17 cellular contexts compared by ENCODE assay signal in genomic region chr1:10280442-10281350, GRCh38.
DNase-seq lines count a peak whose midpoint lies in the region; ATAC-seq, FAIRE-seq and TF ChIP-seq lines count a peak whose summit lies in the region.
"Had no signal": no experiment of that assay in that cellular context is flagged by ENCODE, and none has a peak within 500 bp of the region (broad histone marks: within the 10 kb centered on the region; RNA-seq: fewer than 3 reads in every experiment).

No MANE protein-coding gene starts in this region.

- H3K9me3 ChIP-seq in GM23248 (ENCODE audit: low read depth) = no peaks in the 10 kb centered on the region
- no peaks in the 10 kb centered on the region for H3K9me3 ChIP-seq in GM12878 (replicated peaks; ENCODE audit: control insufficient read depth, insufficient read depth, low read length)
- no peaks in the 10 kb centered on the region for H3K9me3 ChIP-seq in CD4-positive, alpha-beta T cell (ENCODE audit: control insufficient read depth, low read length)
- H3K9me3 ChIP-seq: adrenal gland, left lung, upper lobe of left lung had no signal

- H3K36me3 ChIP-seq in GM23248 (ENCODE audit: low read depth) (peaks cover 36% of the 10 kb centered on the region), GM12878 (ENCODE audit: control insufficient read depth in 2 of 2, insufficient read depth in 2 of 2, low read length in 1 of 2) (peaks cover 2 to 12% of the 10 kb centered on the region in 2 experiments)

- POLR2A ChIA-PET in GM12878 (lab: Charles Lee) = interaction anchor here (1.4 kb wide), 1 partner anchor 65 kb away, joined by 4 read pairs; no protein-coding TSS in a partner anchor
- POLR2A ChIA-PET in CD4-positive, alpha-beta T cell (lab: Charles Lee) = no interaction called here

- H3K4me3 Mint-ChIP-seq in CD4-positive, alpha-beta T cell = no peak overlapping the region
- H3K4me3 Mint-ChIP-seq: GM23338, T-cell had no signal

- WGBS in GM23248 (ENCODE audit: low coverage in 1 of 2, low lambda C conversion rate in 2 of 2, missing lambda C conversion rate in 2 of 2), 2 experiments = 65 to 69% methylated on average over 3 of the region's 3 CpGs
- WGBS in GM12878 (ENCODE audit: insufficient coverage, insufficient replicate concordance, low lambda C conversion rate, missing lambda C conversion rate) = 45% methylated on average over 3 of the region's 3 CpGs

- H3K36me3 Mint-ChIP-seq in CD4-positive, alpha-beta T cell (ENCODE audit: low read depth) = peaks cover 57% of the 10 kb centered on the region

- SMC1A ChIA-PET in GM12878 (lab: Charles Lee; ENCODE audit: uncharacterized antibody, unreplicated experiment) = interaction anchor here (1.8 kb wide), 2 partner anchors 10 to 72 kb away, joined by 6 to 7 read pairs; no protein-coding TSS in a partner anchor

- no peaks in the 10 kb centered on the region for H4K20me1 ChIP-seq in GM23248 (ENCODE audit: insufficient read depth)
- H4K20me1 ChIP-seq in GM12878 (ENCODE audit: control insufficient read depth, insufficient read depth) = no peaks in the 10 kb centered on the region

- peaks cover 16% of the 10 kb centered on the region; the same call in 1 of the 2 replicates for H3K79me2 ChIP-seq in GM23248 (ENCODE audit: insufficient read depth)
- no peaks in the 10 kb centered on the region for H3K79me2 ChIP-seq in GM12878 (ENCODE audit: control insufficient read depth, insufficient read depth, low read length)

- RAD21 ChIA-PET in GM12878 (lab: Charles Lee; ENCODE audit: unreplicated experiment) = no interaction called here

- DNase-seq in NCI-H2171 treated with DMSO at 0.1 percent for 48 hours (lab: John Stamatoyannopoulos, UW) = peak; percentile 15
- DNase-seq in NCI-H2171 (lab: John Stamatoyannopoulos, UW) = no peak
- DNase-seq in GM23248 = peak; percentile 84
- DNase-seq in GM12878 (ENCODE audit: low read depth, low spot score) = no peak
- peak; percentile 15 for DNase-seq in non-pigmented ciliary epithelial cell (ENCODE audit: low read depth)
- no peak for DNase-seq in amygdala (lab: John Stamatoyannopoulos, UW)
- no peak for DNase-seq in T1000 (lab: John Stamatoyannopoulos, UW)
- no peak for DNase-seq in CD4-positive, alpha-beta T cell
- DNase-seq: activated CD4-positive, alpha-beta T cell treated with anti-CD3 and anti-CD28 coated beads, Interleukin-2, amount 50 U/mL, for 1 hour; adrenal gland; effector CD4-positive, alpha-beta T cell; left lung; T-cell; upper lobe of left lung had no signal

- CTCF ChIA-PET in GM12878 (lab: Yijun Ruan, JAX) = interaction anchor here (1.1 kb wide), 1 partner anchor 10 kb away, joined by 3 read pairs; no protein-coding TSS in a partner anchor
- CTCF ChIA-PET in CD4-positive, alpha-beta T cell (lab: Charles Lee) = no interaction called here

- H3F3A ChIP-seq in GM23248 (ENCODE audit: insufficient read depth) = peaks cover 48% of the 10 kb centered on the region

- ATAC-seq in GM12878 = no peak
- ATAC-seq in CD4-positive, alpha-beta T cell (ENCODE audit: poor library complexity) = no peak
- ATAC-seq: GM23338, left lung, T-cell had no signal

- no peak for FAIRE-seq in GM12878 (lab: Jason Lieb, UNC)

- TF ChIP-seq POLR2A in GM12878 (IDR thresholded peaks at IDR 0.05; ENCODE audit: low read depth, low read length) = no peak

- H3K27me3 Mint-ChIP-seq in CD4-positive, alpha-beta T cell = no peaks in the 10 kb centered on the region
- H3K27me3 Mint-ChIP-seq: T-cell had no signal

- H3K9ac ChIP-seq in GM23248 = peak overlapping the region; percentile 32
- H3K9ac ChIP-seq in GM12878 (ENCODE audit: control insufficient read depth, insufficient read depth, low read length) = no peak overlapping the region

- no peak for TF ChIP-seq RAD21 in GM12878 (IDR thresholded peaks at IDR 0.05; ENCODE audit: insufficient read depth, low read depth, low read length)

- H3K4me2 ChIP-seq in GM23248 (ENCODE audit: unreplicated experiment) = peak overlapping the region; percentile 60
- no peak overlapping the region for H3K4me2 ChIP-seq in GM12878 (ENCODE audit: control insufficient read depth, insufficient read depth)
- H3K4me2 ChIP-seq: GM23338 had no signal

- peak overlapping the region; percentile 70 for H3K27ac ChIP-seq in GM23248
- no peak overlapping the region for H3K27ac ChIP-seq in GM12878 (ENCODE audit: control insufficient read depth, insufficient read depth)
- no peak overlapping the region for H3K27ac ChIP-seq in CD4-positive, alpha-beta T cell (ENCODE audit: low read depth, low read length)
- H3K27ac ChIP-seq: 22Rv1, adrenal gland, left lung, skin epidermis, upper lobe of left lung had no signal

- no peak for TF ChIP-seq CTCF in GM12878 (IDR thresholded peaks at IDR 0.05 in 2 of 3, conservative IDR thresholded peaks at IDR 0.05 in 1 of 3; ENCODE audit: control insufficient read depth in 2 of 3, extremely low read depth in 1 of 3, insufficient read depth in 1 of 3, low read depth in 3 of 3, low read length in 3 of 3)
- TF ChIP-seq CTCF in CD4-positive, alpha-beta T cell (IDR thresholded peaks at IDR 0.05) = no peak

- no peak for TF ChIP-seq EP300 in GM12878 (IDR thresholded peaks at IDR 0.05; ENCODE audit: borderline replicate concordance in 1 of 2, control insufficient read depth in 1 of 2, low read depth in 2 of 2, low read length in 2 of 2)

- BruUV-seq in GM12878 (replicated peaks; lab: Mats Ljungman, UMichigan) = no TSS peak

- no peaks in the 10 kb centered on the region for H3K9me2 ChIP-seq in GM23248 (ENCODE audit: insufficient read depth)

- in situ Hi-C loops in GM23248 (cut with MboI) (no loop called here), GM12878 (cut with MboI) (no loop called here)

- no peaks in the 10 kb centered on the region for H3K9me3 Mint-ChIP-seq in CD4-positive, alpha-beta T cell
- H3K9me3 Mint-ChIP-seq: GM23338, T-cell had no signal

- intact Hi-C loops in GM12878 (cut with micrococcal nuclease; ENCODE audit: unreplicated experiment) = no loop called here
- intact Hi-C loops in CD4-positive, alpha-beta T cell (cut with DNase I, micrococcal nuclease) = no loop called here

- H3K4me1 Mint-ChIP-seq in CD4-positive, alpha-beta T cell (ENCODE audit: low read depth) = no peaks in the 10 kb centered on the region
- H3K4me1 Mint-ChIP-seq: GM23338, T-cell had no signal

- H3K4me1 ChIP-seq in GM23248 (ENCODE audit: insufficient read depth) = peaks cover 21% of the 10 kb centered on the region
- 0 out of 2 replicates have a peak, but pooled peaks cover 5% of the 10 kb centered on the region for H3K4me1 ChIP-seq in GM12878 (ENCODE audit: control insufficient read depth, insufficient read depth, low read length)

- H2AFZ ChIP-seq in GM23248 = no peak overlapping the region
- H2AFZ ChIP-seq in GM12878 (ENCODE audit: control insufficient read depth, low read depth, low read length) = no peak overlapping the region
- H2AFZ ChIP-seq: GM23338 had no signal

- H3K27me3 ChIP-seq in GM23248 (replicated peaks; ENCODE audit: insufficient read depth) (no peaks in the 10 kb centered on the region), GM12878 (replicated peaks in 1 of 2; ENCODE audit: control insufficient read depth in 2 of 2, insufficient read depth in 2 of 2, low read length in 1 of 2) (no peaks in the 10 kb centered on the region)
- H3K27me3 ChIP-seq in CD4-positive, alpha-beta T cell (ENCODE audit: control insufficient read depth, insufficient read depth, low read length) = no peaks in the 10 kb centered on the region
- H3K27me3 ChIP-seq: adrenal gland, left lung, upper lobe of left lung had no signal

- H3K4me3 ChIP-seq in GM23248 (0 out of 2 replicates have a peak overlapping the region, but pooled peaks have one; percentile 0), GM12878 (no peak overlapping the region)
- H3K4me3 ChIP-seq: adrenal gland, GM23338, left lung, skin epidermis, upper lobe of left lung had no signal

- no peak overlapping the region for H3K27ac Mint-ChIP-seq in CD4-positive, alpha-beta T cell
- H3K27ac Mint-ChIP-seq: GM23338, T-cell had no signal

TF ChIP-seq in GM12878, 131 proteins besides CTCF, POLR2A, EP300 and RAD21:
- TF ChIP-seq HSF1 (IDR thresholded peaks at IDR 0.05; ENCODE audit: low read depth, low read length) = no peak
- TF ChIP-seq JUNB (IDR thresholded peaks at IDR 0.05) = peak; percentile 41
- peak; percentile 19; the same call in 1 of the 2 replicates for TF ChIP-seq RUNX3 (IDR thresholded peaks at IDR 0.05; ENCODE audit: low read length)

Comparison
In these comparisons a context has a peak if more than half of its experiments do, and no peak if none do; other contexts are left out.
1. DNase-seq: peak in NCI-H2171 treated with DMSO at 0.1 percent for 48 hours (single experiment), GM23248 (single experiment) and non-pigmented ciliary epithelial cell (single experiment); none in NCI-H2171 (single experiment), GM12878 (single experiment), amygdala (0 of 56), T1000 (single experiment) and CD4-positive, alpha-beta T cell (0 of 10).